In the genomic region with DNA sequence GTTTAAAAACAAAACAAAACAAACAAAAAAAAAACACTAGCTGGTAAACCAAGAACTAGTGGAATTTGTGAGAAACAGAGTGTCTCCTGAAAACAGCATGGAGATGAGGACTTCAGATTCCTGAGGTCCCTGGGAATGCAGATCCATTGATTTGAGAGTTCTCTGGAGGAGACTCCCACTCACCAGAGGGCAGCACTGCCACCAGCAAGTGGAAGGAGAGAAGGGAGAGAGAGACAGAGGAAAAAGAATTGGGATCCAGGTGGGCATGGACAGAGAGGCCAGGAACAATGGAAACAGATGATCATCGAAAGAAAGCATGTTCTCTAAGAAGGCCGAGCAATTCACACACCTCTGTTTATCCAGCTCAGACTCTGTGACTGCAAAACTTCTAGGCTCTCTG, we compare ENCODE assay signal across 10 cellular contexts. TPM values are rescaled to one million over a fixed set of nuclear protein-coding genes. Genes with fewer than 3 reads are reported as not detected.
DNase-seq lines count a peak whose midpoint lies in the region; ATAC-seq, FAIRE-seq and TF ChIP-seq lines count a peak whose summit lies in the region.
"Had no signal": no experiment of that assay in that cellular context is flagged by ENCODE, and none has a peak within 500 bp of the region (broad histone marks: within the 10 kb centered on the region; RNA-seq: fewer than 3 reads in every experiment).

No MANE protein-coding gene starts in this region.

- in situ Hi-C loops in HAP-1 (cut with MboI; ENCODE audit: low sequenced_read_pairs) (no loop called here), astrocyte of the spinal cord (cut with HindIII; ENCODE audit: low sequenced_read_pairs) (no loop called here), HepG2 (cut with HindIII; ENCODE audit: extremely low pct_ligation_motif_present, low pct_unique_long_range_greater_than_20kb) (no loop called here)

- no peak for FAIRE-seq in HepG2 (lab: Jason Lieb, UNC)

- no peaks in the 10 kb centered on the region for H4K20me1 ChIP-seq in HepG2 (ENCODE audit: insufficient read depth, low read length)

- BruUV-seq in HepG2 (replicated peaks; lab: Mats Ljungman, UMichigan): no TSS peak

- ATAC-seq in HepG2 (no peak), GM21526 (IDR thresholded peaks at IDR 0.05; ENCODE audit: low FRiP score, unreplicated experiment) (no peak), HG03442 (IDR thresholded peaks at IDR 0.05; ENCODE audit: unreplicated experiment) (no peak)

- TF ChIP-seq EP300 in HepG2 (IDR thresholded peaks at IDR 0.05; ENCODE audit: low read depth in 2 of 2, low read length in 2 of 2) (no peak), HepG2 (CRISPR knock-in tag; IDR thresholded peaks at IDR 0.05; ENCODE audit: borderline replicate concordance) (no peak), suprapubic skin (IDR thresholded peaks at IDR 0.05) (no peak)

- 10% methylated on average over 2 of the region's 2 CpGs for WGBS in HepG2 (ENCODE audit: low lambda C conversion rate)
- 95% methylated on average over 2 of the region's 2 CpGs for WGBS in suprapubic skin

- no peak overlapping the region for H2AFZ ChIP-seq in HepG2 (ENCODE audit: low read length)

- H3K4me3 ChIP-seq in BJ (ENCODE audit: low read depth, low read length) (no peak overlapping the region), HAP-1 (no peak overlapping the region), astrocyte of the spinal cord (ENCODE audit: low read depth, low read length) (no peak overlapping the region), HepG2 (replicated peaks in 1 of 3; ENCODE audit: insufficient read depth in 1 of 3, low read depth in 2 of 3, low read length in 3 of 3) (no peak overlapping the region), suprapubic skin (no peak overlapping the region)
- H3K4me3 ChIP-seq: adrenal gland, upper lobe of left lung had no signal

- TF ChIP-seq CTCF in BJ (IDR thresholded peaks at IDR 0.05; ENCODE audit: insufficient read depth, low read depth, low read length) (peak; percentile 46), astrocyte of the spinal cord (IDR thresholded peaks at IDR 0.05; ENCODE audit: low read depth, low read length) (peak; percentile 53), HepG2 (CRISPR knock-in tag; IDR thresholded peaks at IDR 0.05) (peak; percentile 28; the same call in 1 of the 2 replicates), suprapubic skin (IDR thresholded peaks at IDR 0.05) (no peak)

- H3K36me3 ChIP-seq in BJ (ENCODE audit: control insufficient read depth, insufficient read depth, low read length) (no peaks in the 10 kb centered on the region), HAP-1 (replicated peaks) (no peaks in the 10 kb centered on the region), HepG2 (replicated peaks in 1 of 2; ENCODE audit: control insufficient read depth in 1 of 2, insufficient read depth in 2 of 2, low read length in 2 of 2) (no peaks in the 10 kb centered on the region), suprapubic skin (no peaks in the 10 kb centered on the region)
- H3K36me3 ChIP-seq: adrenal gland, upper lobe of left lung had no signal

- no peak overlapping the region for H3K27ac ChIP-seq in HepG2 (ENCODE audit: extremely low read length, insufficient read depth, low read length)
- H3K27ac ChIP-seq in suprapubic skin: no peak overlapping the region
- H3K27ac ChIP-seq: adrenal gland had no signal

- CTCF ChIA-PET in BJ (lab: Yijun Ruan, JAX) (interaction anchor here (0.8 to 3.3 kb wide), 8 partner anchors 9 to 268 kb away, joined by 3 to 15 read pairs (median 3); no protein-coding TSS in a partner anchor), HepG2 (lab: Yijun Ruan, JAX; ENCODE audit: low intra/inter-chr PET ratio, low total read pairs) (no interaction called here)

- no peak overlapping the region for H3K4me2 ChIP-seq in HepG2 (ENCODE audit: low read depth, low read length)

- DNase-seq in BJ (ENCODE audit: low read depth) (no peak), HAP-1 (ENCODE audit: low spot score in 2 of 2) (peak; percentile 16 to 44), astrocyte of the spinal cord (ENCODE audit: low read depth, low spot score) (no peak), HepG2 (ENCODE audit: low spot score) (peak; percentile 6), suprapubic skin (ENCODE audit: low spot score in 2 of 2) (no peak)
- DNase-seq in activated effector memory CD4-positive, alpha-beta T cell treated with anti-CD3 and anti-CD28 coated beads, Interleukin-2, amount 50 U/mL, for 16 hours: no peak
- DNase-seq: adrenal gland, upper lobe of left lung had no signal

- no peak overlapping the region for H3K9ac ChIP-seq in HepG2 (ENCODE audit: insufficient read depth, low read depth, low read length)

- H3K4me1 ChIP-seq in HAP-1 (no peaks in the 10 kb centered on the region), HepG2 (ENCODE audit: insufficient read depth, low read length) (no peaks in the 10 kb centered on the region), suprapubic skin (peaks cover 5% of the 10 kb centered on the region)

- intact Hi-C loops in HepG2 (cut with micrococcal nuclease; ENCODE audit: unreplicated experiment): loop anchor here (2.0 kb wide), 1 partner anchor 69 kb away; no protein-coding TSS in a partner anchor

- no peak for TF ChIP-seq RAD21 in HepG2 (CRISPR knock-in tag; IDR thresholded peaks at IDR 0.05)

- POLR2A ChIA-PET in BJ (lab: Charles Lee): no interaction called here
- POLR2A ChIA-PET in HepG2 (lab: Yijun Ruan, JAX): no interaction called here

- TF ChIP-seq POLR2A in HepG2 (IDR thresholded peaks at IDR 0.05; ENCODE audit: insufficient read depth in 1 of 2, low read depth in 2 of 2, low read length in 2 of 2) (no peak), suprapubic skin (IDR thresholded peaks at IDR 0.05) (no peak)

- no peaks in the 10 kb centered on the region for H3K79me2 ChIP-seq in HepG2 (ENCODE audit: insufficient read depth, low read length)

- H3K9me3 ChIP-seq in HAP-1 (no peaks in the 10 kb centered on the region), HepG2 (ENCODE audit: low read length) (no peaks in the 10 kb centered on the region), suprapubic skin (no peaks in the 10 kb centered on the region)
- H3K9me3 ChIP-seq: adrenal gland, upper lobe of left lung had no signal

- H3K27me3 ChIP-seq in BJ (ENCODE audit: control insufficient read depth, insufficient read depth, low read length): no peaks in the 10 kb centered on the region
- H3K27me3 ChIP-seq in HAP-1 (ENCODE audit: low read depth): no peaks in the 10 kb centered on the region
- H3K27me3 ChIP-seq in HepG2 (ENCODE audit: control insufficient read depth in 1 of 2, insufficient read depth in 2 of 2, low read length in 2 of 2): peaks cover 0 to 3% of the 10 kb centered on the region in 2 experiments; a peak in 1 of 5 replicates
- no peaks in the 10 kb centered on the region for H3K27me3 ChIP-seq in suprapubic skin
- H3K27me3 ChIP-seq: adrenal gland, upper lobe of left lung had no signal

TF ChIP-seq in HepG2, 621 proteins besides CTCF, POLR2A, EP300 and RAD21 (continues in another document):
- TF ChIP-seq HMG20A (CRISPR knock-in tag; IDR thresholded peaks at IDR 0.05; ENCODE audit: borderline replicate concordance): no peak
- TF ChIP-seq STAG1 (CRISPR knock-in tag; IDR thresholded peaks at IDR 0.05): peak; percentile 8; the same call in 1 of the 2 replicates
- TF ChIP-seq, protein P1, sequence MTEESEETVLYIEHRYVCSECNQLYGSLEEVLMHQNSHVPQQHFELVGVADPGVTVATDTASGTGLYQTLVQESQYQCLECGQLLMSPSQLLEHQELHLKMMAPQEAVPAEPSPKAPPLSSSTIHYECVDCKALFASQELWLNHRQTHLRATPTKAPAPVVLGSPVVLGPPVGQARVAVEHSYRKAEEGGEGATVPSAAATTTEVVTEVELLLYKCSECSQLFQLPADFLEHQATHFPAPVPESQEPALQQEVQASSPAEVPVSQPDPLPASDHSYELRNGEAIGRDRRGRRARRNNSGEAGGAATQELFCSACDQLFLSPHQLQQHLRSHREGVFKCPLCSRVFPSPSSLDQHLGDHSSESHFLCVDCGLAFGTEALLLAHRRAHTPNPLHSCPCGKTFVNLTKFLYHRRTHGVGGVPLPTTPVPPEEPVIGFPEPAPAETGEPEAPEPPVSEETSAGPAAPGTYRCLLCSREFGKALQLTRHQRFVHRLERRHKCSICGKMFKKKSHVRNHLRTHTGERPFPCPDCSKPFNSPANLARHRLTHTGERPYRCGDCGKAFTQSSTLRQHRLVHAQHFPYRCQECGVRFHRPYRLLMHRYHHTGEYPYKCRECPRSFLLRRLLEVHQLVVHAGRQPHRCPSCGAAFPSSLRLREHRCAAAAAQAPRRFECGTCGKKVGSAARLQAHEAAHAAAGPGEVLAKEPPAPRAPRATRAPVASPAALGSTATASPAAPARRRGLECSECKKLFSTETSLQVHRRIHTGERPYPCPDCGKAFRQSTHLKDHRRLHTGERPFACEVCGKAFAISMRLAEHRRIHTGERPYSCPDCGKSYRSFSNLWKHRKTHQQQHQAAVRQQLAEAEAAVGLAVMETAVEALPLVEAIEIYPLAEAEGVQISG (CRISPR knock-in tag; IDR thresholded peaks at IDR 0.05): peak; percentile 86

RNA-seq across cellular contexts. Expression of gene ETS1, which starts 31.8 kb away (rescaled TPM):
- polyA plus RNA-seq in BJ (2011; rRNA removed): 38.5 and 44.7 TPM in 2 replicates
- polyA minus RNA-seq in BJ (2011; rRNA and poly(A)+ RNA removed): 43.0 and 47.1 TPM in 2 replicates
- 0.18 and 0.20 TPM in 2 replicates for total RNA-seq in HepG2 (2016; rRNA removed; fragmentation: Illumina TruSeq; extraction: Trizol)
- 0.09 and 0.10 TPM in 2 replicates for total RNA-seq in HepG2 (2016; cell fraction: cytosol; rRNA removed; fragmentation: Illumina TruSeq; extraction: Trizol; ENCODE audit: low read depth)
- 0.25 and 0.26 TPM in 2 replicates for total RNA-seq in HepG2 (2016; cell fraction: insoluble cytoplasmic fraction; rRNA removed; fragmentation: Illumina TruSeq; extraction: Trizol)
- total RNA-seq in HepG2 (2016; cell fraction: membrane; rRNA removed; fragmentation: Illumina TruSeq; extraction: Trizol): 0.09 and 0.14 TPM in 2 replicates
- total RNA-seq in HepG2 (2016; cell fraction: nucleus; rRNA removed; fragmentation: Illumina TruSeq; extraction: Trizol): 0.12 and 0.13 TPM in 2 replicates
- 0.12 and 0.34 TPM in 2 replicates for polyA plus RNA-seq in HepG2 (2011; rRNA removed)
- 0.21 TPM in 2 replicates for polyA plus RNA-seq in HepG2 (2011; cell fraction: cytosol; rRNA removed)
- 0.14 and 0.26 TPM in 2 replicates for polyA plus RNA-seq in HepG2 (2011; cell fraction: nucleus; rRNA removed)
- 0.25 and 0.81 TPM in 2 replicates for polyA plus RNA-seq in HepG2 (2012)
- not detected in 2 replicates for polyA plus RNA-seq in HepG2 (2016; cell fraction: cytosol; fragmentation: Illumina TruSeq; extraction: Trizol; ENCODE audit: low read depth)
- 0.21 and 0.23 TPM in 2 replicates for polyA plus RNA-seq in HepG2 (2016; cell fraction: insoluble cytoplasmic fraction; fragmentation: Illumina TruSeq; extraction: Trizol; ENCODE audit: low read depth)
- polyA plus RNA-seq in HepG2 (2016; cell fraction: membrane; fragmentation: Illumina TruSeq; extraction: Trizol; ENCODE audit: low read depth): 0.03 and 0.06 TPM in 2 replicates
- polyA plus RNA-seq in HepG2 (2016; cell fraction: nucleus; fragmentation: Illumina TruSeq; extraction: Trizol; ENCODE audit: insufficient read depth, low read depth): 0.17 and 0.18 TPM in 2 replicates
- polyA minus RNA-seq in HepG2 (2011; rRNA and poly(A)+ RNA removed; ENCODE audit: low replicate concordance): 0.08 and 8.3 TPM in 2 replicates
- polyA minus RNA-seq in HepG2 (2011; cell fraction: cytosol; rRNA and poly(A)+ RNA removed): 0.44 and 0.49 TPM in 2 replicates
- polyA minus RNA-seq in HepG2 (2011; cell fraction: nucleus; rRNA and poly(A)+ RNA removed): 0.62 and 0.64 TPM in 2 replicates
- 10 to 100 TPM; 21.7 to 42.6 (median 33.7) TPM for total RNA-seq in suprapubic skin

Comparison
In these comparisons a context has a peak if more than half of its experiments do, and no peak if none do; other contexts are left out.
1. DNase-seq: peak in HAP-1 (2 of 2) and HepG2 (single experiment); none in BJ (single experiment), astrocyte of the spinal cord (single experiment), suprapubic skin (0 of 2) and activated effector memory CD4-positive, alpha-beta T cell treated with anti-CD3 and anti-CD28 coated beads, Interleukin-2, amount 50 U/mL, for 16 hours (single experiment).
2. CTCF ChIP-seq: peak in BJ (single experiment), astrocyte of the spinal cord (single experiment) and HepG2 (single experiment); none in suprapubic skin (0 of 2).
3. RNA of gene ETS1, which starts 31.8 kb away (total RNA-seq): 21.7 to 42.6 TPM in suprapubic skin; 0.09 to 0.26 TPM in HepG2; every median in the first group is over 10 times any median in the second.